Comparison of ENCODE assay signal across 15 cellular contexts in the genomic region with DNA sequence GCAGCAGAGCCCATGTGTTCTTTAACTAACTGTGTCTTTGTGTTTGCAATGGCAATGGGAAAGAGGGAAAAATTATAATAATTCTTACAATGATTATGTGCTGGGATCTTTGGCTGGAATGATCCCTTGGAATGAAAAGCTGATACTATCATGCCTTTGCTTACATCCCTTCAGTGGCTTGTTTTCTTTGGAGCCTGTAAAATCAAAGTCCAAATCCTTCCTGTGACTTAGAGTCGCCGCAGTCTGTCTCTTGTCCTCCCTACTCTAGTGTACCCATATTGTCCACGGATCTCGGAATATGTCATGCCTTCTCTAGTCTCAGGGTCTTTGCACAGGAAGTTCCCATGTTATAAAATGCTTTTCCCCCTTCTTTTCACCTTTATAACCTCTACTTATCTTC.
A peak's percentile ranks its signal among the peaks of the same experiment; 100 is the strongest.
DNase-seq lines count a peak whose midpoint lies in the region; ATAC-seq and TF ChIP-seq lines count a peak whose summit lies in the region.
"Had no signal": no experiment of that assay in that cellular context is flagged by ENCODE, and none has a peak within 500 bp of the region (broad histone marks: within the 10 kb centered on the region; RNA-seq: fewer than 3 reads in every experiment).

No MANE protein-coding gene starts in this region.

- ATAC-seq in mucosa of descending colon, result peak; percentile 89
- no peak for ATAC-seq in natural killer cell
- ATAC-seq in HG02938 (IDR thresholded peaks at IDR 0.05; ENCODE audit: unreplicated experiment), result no peak
- ATAC-seq: GM23338 had no signal

- WGBS in hepatocyte (ENCODE audit: low lambda C conversion rate, missing lambda C conversion rate), result 55% methylated on average over 4 of the region's 4 CpGs

- no peaks in the 10 kb centered on the region for H3K79me2 ChIP-seq in hepatocyte

- H3K9me3 Mint-ChIP-seq in natural killer cell, result no peaks in the 10 kb centered on the region
- no peaks in the 10 kb centered on the region for H3K9me3 Mint-ChIP-seq in MCF 10A (ENCODE audit: unreplicated experiment)
- H3K9me3 Mint-ChIP-seq: CD8-positive, alpha-beta memory T cell; GM23338 had no signal

- no peaks in the 10 kb centered on the region for H3K27me3 ChIP-seq in hepatocyte
- H3K27me3 ChIP-seq: BE2C had no signal

- no peaks in the 10 kb centered on the region for H3K4me1 Mint-ChIP-seq in natural killer cell
- H3K4me1 Mint-ChIP-seq in MCF 10A (ENCODE audit: insufficient read depth, unreplicated experiment), result no peaks in the 10 kb centered on the region
- H3K4me1 Mint-ChIP-seq: CD8-positive, alpha-beta memory T cell; GM23338 had no signal

- H3K4me3 ChIP-seq in LNCaP clone FGC (ENCODE audit: low read depth, low read length) (no peak overlapping the region), hepatocyte (no peak overlapping the region), mucosa of descending colon (no peak overlapping the region)
- H3K4me3 ChIP-seq: GM23338 had no signal

- POLR2A ChIA-PET in MCF 10A (lab: Yijun Ruan, JAX), result no interaction called here

- CTCF ChIA-PET in MCF 10A (lab: Yijun Ruan, JAX), result no interaction called here

- H3K4me1 ChIP-seq in hepatocyte (ENCODE audit: insufficient read depth) (peaks cover 30% of the 10 kb centered on the region), mucosa of descending colon (ENCODE audit: low read depth) (peaks cover 11% of the 10 kb centered on the region)
- H3K4me1 ChIP-seq: BE2C had no signal

- DNase-seq in LNCaP clone FGC (ENCODE audit: low read depth) (peak; percentile 46), hepatocyte (ENCODE audit: low spot score) (peak; percentile 43), mucosa of descending colon (peak in 1 of 3 donors; percentile 48), natural killer cell (no peak), MCF 10A (ENCODE audit: unreplicated experiment) (no peak), GM13976 (ENCODE audit: low spot score) (no peak)
- DNase-seq: BE2C; C1 segment of cervical spinal cord; CD4-positive, CD25-positive, alpha-beta regulatory T cell; CD8-positive, alpha-beta memory T cell; COR-L47; HCEC 1CT had no signal

- H3K36me3 Mint-ChIP-seq in natural killer cell (no peaks in the 10 kb centered on the region), MCF 10A (ENCODE audit: insufficient read depth, unreplicated experiment) (no peaks in the 10 kb centered on the region)
- H3K36me3 Mint-ChIP-seq: CD4-positive, CD25-positive, alpha-beta regulatory T cell had no signal

- in situ Hi-C loops in GM13976 (cut with MboI; ENCODE audit: low sequenced_read_pairs, unreplicated experiment), result no loop called here

- no peak overlapping the region for H3K4me3 Mint-ChIP-seq in natural killer cell
- H3K4me3 Mint-ChIP-seq in MCF 10A (ENCODE audit: unreplicated experiment), result no peak overlapping the region
- H3K4me3 Mint-ChIP-seq: CD4-positive, CD25-positive, alpha-beta regulatory T cell; CD8-positive, alpha-beta memory T cell; GM23338 had no signal

- H3K9me2 ChIP-seq in hepatocyte (replicated peaks; ENCODE audit: insufficient read depth), result no peaks in the 10 kb centered on the region

- no peaks in the 10 kb centered on the region for H4K20me1 ChIP-seq in hepatocyte (ENCODE audit: insufficient read depth, poor library complexity, severe bottlenecking)

- H3K36me3 ChIP-seq in hepatocyte (replicated peaks; ENCODE audit: insufficient read depth, low read depth) (no peaks in the 10 kb centered on the region), mucosa of descending colon (ENCODE audit: low read depth) (no peaks in the 10 kb centered on the region)
- H3K36me3 ChIP-seq: BE2C had no signal

- BruUV-seq in MCF 10A (replicated peaks; lab: Mats Ljungman, UMichigan), result no TSS peak

- intact Hi-C loops in mucosa of descending colon (cut with DNase I, micrococcal nuclease), result no loop called here
- intact Hi-C loops in natural killer cell (cut with micrococcal nuclease), result no loop called here
- intact Hi-C loops in MCF 10A (cut with micrococcal nuclease), result no loop called here

- no peak overlapping the region for H3K27ac Mint-ChIP-seq in natural killer cell
- no peak overlapping the region for H3K27ac Mint-ChIP-seq in MCF 10A (ENCODE audit: low read depth, unreplicated experiment)
- H3K27ac Mint-ChIP-seq: CD4-positive, CD25-positive, alpha-beta regulatory T cell; GM23338 had no signal

- H3K4me2 ChIP-seq in hepatocyte, result peak overlapping the region; percentile 36
- H3K4me2 ChIP-seq: GM23338 had no signal

- no peak for TF ChIP-seq CTCF in 22Rv1 (IDR thresholded peaks at IDR 0.05)
- TF ChIP-seq CTCF in LNCaP clone FGC (IDR thresholded peaks at IDR 0.05; ENCODE audit: control insufficient read depth, extremely low read depth, insufficient read depth), result no peak
- TF ChIP-seq CTCF in hepatocyte (IDR thresholded peaks at IDR 0.05; ENCODE audit: poor library complexity), result no peak
- TF ChIP-seq CTCF in mucosa of descending colon (IDR thresholded peaks at IDR 0.05), result no peak
- TF ChIP-seq CTCF in natural killer cell (IDR thresholded peaks at IDR 0.05), result no peak
- no peak for TF ChIP-seq CTCF in MCF 10A (IDR thresholded peaks at IDR 0.05; ENCODE audit: unreplicated experiment)
- TF ChIP-seq CTCF in GM13976 (IDR thresholded peaks at IDR 0.05; ENCODE audit: borderline replicate concordance, control extremely low read depth, extremely low read depth, insufficient read depth, missing control alignments), result no peak

- H3K27me3 Mint-ChIP-seq in natural killer cell (ENCODE audit: low read depth in 2 of 2) (peaks cover 9 to 15% of the 10 kb centered on the region in 2 donors), MCF 10A (ENCODE audit: insufficient read depth, unreplicated experiment) (no peaks in the 10 kb centered on the region)

- no peak overlapping the region for H2AFZ ChIP-seq in hepatocyte
- H2AFZ ChIP-seq: GM23338 had no signal

- H3K27ac ChIP-seq in 22Rv1 (0 out of 2 replicates have a peak overlapping the region, but pooled peaks have one; percentile 10), hepatocyte (peak overlapping the region; percentile 61)

- H3K9me3 ChIP-seq in hepatocyte (ENCODE audit: low read depth) (no peaks in the 10 kb centered on the region), mucosa of descending colon (no peaks in the 10 kb centered on the region)

Comparison
In these comparisons a context has a peak if more than half of its experiments do, and no peak if none do; other contexts are left out.
1. DNase-seq: peak in LNCaP clone FGC (single experiment) and hepatocyte (single experiment); none in natural killer cell (single experiment), MCF 10A (single experiment) and GM13976 (single experiment).